ENCODE assay signal across 15 cellular contexts in genomic region chr11:121696177-121696863, GRCh38.
DNase-seq lines count a peak whose midpoint lies in the region; ATAC-seq and TF ChIP-seq lines count a peak whose summit lies in the region.
"Had no signal": no experiment of that assay in that cellular context is flagged by ENCODE, and none has a peak within 500 bp of the region (broad histone marks: within the 10 kb centered on the region; RNA-seq: fewer than 3 reads in every experiment).

No MANE protein-coding gene starts in this region.

- TF ChIP-seq POLR2A in body of pancreas (IDR thresholded peaks at IDR 0.05): peak in 2 of 3 donors; percentile 50 to 57

- WGBS in body of pancreas, 2 donors: 19% methylated on average over 20 of the region's 20 CpGs

- DNase-seq in M059J (ENCODE audit: low read depth) (peak; percentile 89), body of pancreas (peak; percentile 42 to 66 (median 58)), inferior parietal cortex (ENCODE audit: extremely low spot score) (peak; percentile 77), retinal pigment epithelial cell (ENCODE audit: low read depth) (peak; percentile 66), NK-92 (lab: John Stamatoyannopoulos, UW; ENCODE audit: unreplicated experiment) (no peak), NCI-H526 treated with DMSO at 0.1 percent for 48 hours (lab: John Stamatoyannopoulos, UW) (no peak)
- DNase-seq: activated CD4-positive, alpha-beta T cell treated with anti-CD3 and anti-CD28 coated beads for 48 hours; activated gamma-delta T cell; CD4-positive, CD25-positive, alpha-beta regulatory T cell; KBM-7; NCI-H345; SK-N-SH; thyroid gland had no signal

- intact Hi-C loops in body of pancreas (cut with DNase I): no loop called here

- no peaks in the 10 kb centered on the region for H3K36me3 ChIP-seq in body of pancreas (replicated peaks in 1 of 2; ENCODE audit: insufficient read depth in 1 of 2, low read depth in 2 of 2)
- H3K36me3 ChIP-seq: thyroid gland had no signal

- H3K27me3 ChIP-seq in body of pancreas: no peaks in the 10 kb centered on the region
- H3K27me3 ChIP-seq: thyroid gland had no signal

- peak overlapping the region; percentile 74 to 83 (median 78) for H3K27ac ChIP-seq in body of pancreas
- H3K27ac ChIP-seq: thyroid gland had no signal

- no peaks in the 10 kb centered on the region for H3K9me3 ChIP-seq in body of pancreas
- H3K9me3 ChIP-seq: SK-N-SH, thyroid gland had no signal

- peaks cover 11% of the 10 kb centered on the region for H3K4me1 ChIP-seq in body of pancreas
- H3K4me1 ChIP-seq: thyroid gland had no signal

- no peak overlapping the region for H3K4me3 ChIP-seq in body of pancreas
- no peak overlapping the region for H3K4me3 ChIP-seq in retinal pigment epithelial cell (ENCODE audit: low read length)
- H3K4me3 ChIP-seq: thyroid gland had no signal

- ATAC-seq in body of pancreas: peak; percentile 85
- no peak for ATAC-seq in esophagus mucosa
- ATAC-seq in HG03571 (IDR thresholded peaks at IDR 0.05; ENCODE audit: unreplicated experiment): no peak

- TF ChIP-seq CTCF in body of pancreas (IDR thresholded peaks at IDR 0.05) (peak in 1 of 7 experiments; percentile 3), retinal pigment epithelial cell (conservative IDR thresholded peaks at IDR 0.05; ENCODE audit: low read depth, low read length) (no peak)

Comparison
In these comparisons a context has a peak if more than half of its experiments do, and no peak if none do; other contexts are left out.
1. DNase-seq: peak in M059J (single experiment), body of pancreas (4 of 4), inferior parietal cortex (single experiment) and retinal pigment epithelial cell (single experiment); none in NK-92 (single experiment) and NCI-H526 treated with DMSO at 0.1 percent for 48 hours (single experiment).